ENCODE assay signal across 8 cellular contexts in the genomic region with DNA sequence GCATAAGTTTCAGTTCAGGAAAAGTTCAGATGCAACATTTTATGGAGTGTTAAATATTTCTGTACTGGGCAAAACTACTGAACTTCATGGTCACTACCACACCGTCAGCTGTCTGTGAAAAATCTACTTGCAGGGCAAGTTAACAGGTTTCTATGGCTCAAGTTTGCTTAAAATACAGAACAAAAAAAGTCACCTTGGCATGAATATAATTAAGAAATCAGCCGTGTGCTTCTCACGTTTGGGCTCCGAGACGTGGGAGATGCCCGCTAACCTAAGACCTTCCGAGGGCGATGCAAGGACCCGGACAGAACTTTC. TPM values are rescaled to one million over a fixed set of nuclear protein-coding genes. Genes with fewer than 3 reads are reported as not detected.
DNase-seq lines count a peak whose midpoint lies in the region; ATAC-seq and TF ChIP-seq lines count a peak whose summit lies in the region.

No MANE protein-coding gene starts in this region.

- peaks cover 56% of the 10 kb centered on the region for H3K4me1 Mint-ChIP-seq in activated CD4-positive, alpha-beta memory T cell treated with anti-CD3 and anti-CD28 coated beads for 36 hours (ENCODE audit: low read depth)

- H3K27ac Mint-ChIP-seq in activated CD4-positive, alpha-beta memory T cell treated with anti-CD3 and anti-CD28 coated beads for 36 hours, result peak overlapping the region; percentile 87

- H3K4me3 Mint-ChIP-seq in activated CD4-positive, alpha-beta memory T cell treated with anti-CD3 and anti-CD28 coated beads for 36 hours, result peak overlapping the region; percentile 82

- TF ChIP-seq CTCF in right atrium auricular region (IDR thresholded peaks at IDR 0.05), result no peak

- no peaks in the 10 kb centered on the region for H3K9me3 Mint-ChIP-seq in activated CD4-positive, alpha-beta memory T cell treated with anti-CD3 and anti-CD28 coated beads for 36 hours

- peak overlapping the region; percentile 95 to 96 for H3K27ac ChIP-seq in right atrium auricular region
- peak overlapping the region; percentile 79 for H3K27ac ChIP-seq in subcutaneous abdominal adipose tissue (ENCODE audit: low read depth, low read length)

- peaks cover 13% of the 10 kb centered on the region for H3K36me3 Mint-ChIP-seq in activated CD4-positive, alpha-beta memory T cell treated with anti-CD3 and anti-CD28 coated beads for 36 hours

- no peak for ATAC-seq in Right ventricle myocardium superior (ENCODE audit: poor library complexity)

- CTCF ChIA-PET in activated CD4-positive, alpha-beta memory T cell treated with anti-CD3 and anti-CD28 coated beads for 36 hours (lab: Charles Lee), result interaction anchor here (0.5 to 1.5 kb wide), 2 partner anchors 39 to 256 kb away, joined by 5 to 6 read pairs; no protein-coding TSS in a partner anchor

- peaks cover 0 to 66% of the 10 kb centered on the region in 2 donors for H3K4me1 ChIP-seq in right atrium auricular region
- peaks cover 7 to 52% (median 46%) of the 10 kb centered on the region in 5 donors for H3K4me1 ChIP-seq in subcutaneous abdominal adipose tissue (ENCODE audit: control insufficient read depth in 5 of 5, insufficient read depth in 5 of 5, low read length in 5 of 5)

- H3K36me3 ChIP-seq in right atrium auricular region, result no peaks in the 10 kb centered on the region
- no peaks in the 10 kb centered on the region for H3K36me3 ChIP-seq in subcutaneous abdominal adipose tissue (ENCODE audit: control insufficient read depth in 5 of 5, insufficient read depth in 5 of 5, low read length in 5 of 5)

- H3K9me3 ChIP-seq in right atrium auricular region (no peaks in the 10 kb centered on the region), iPS-18c (ENCODE audit: control insufficient read depth, insufficient read depth, low read length) (no peaks in the 10 kb centered on the region), subcutaneous abdominal adipose tissue (ENCODE audit: control insufficient read depth in 5 of 5, low read length in 5 of 5) (no peaks in the 10 kb centered on the region)

- no peaks in the 10 kb centered on the region for H3K27me3 ChIP-seq in right atrium auricular region
- no peaks in the 10 kb centered on the region for H3K27me3 ChIP-seq in subcutaneous abdominal adipose tissue (ENCODE audit: control insufficient read depth in 5 of 5, insufficient read depth in 4 of 5, low read length in 5 of 5)

- H3K4me3 ChIP-seq in right atrium auricular region (peak overlapping the region; percentile 83 to 92), iPS-18c (ENCODE audit: insufficient read depth, low read depth, low read length) (peak overlapping the region; percentile 76), subcutaneous abdominal adipose tissue (ENCODE audit: low read depth in 1 of 5, low read length in 5 of 5) (peak overlapping the region; percentile 81 to 92 (median 89))

- no peaks in the 10 kb centered on the region for H3K27me3 Mint-ChIP-seq in activated CD4-positive, alpha-beta memory T cell treated with anti-CD3 and anti-CD28 coated beads for 36 hours

- DNase-seq in right atrium auricular region (ENCODE audit: low spot score), result no peak
- no peak for DNase-seq in Right ventricle myocardium superior
- no peak for DNase-seq in activated CD4-positive, alpha-beta memory T cell treated with anti-CD3 and anti-CD28 coated beads for 36 hours
- no peak for DNase-seq in NCI-H2196 treated with DMSO at 0.1 percent for 48 hours (lab: John Stamatoyannopoulos, UW; ENCODE audit: unreplicated experiment)
- DNase-seq in activated CD4-positive, CD25-positive, alpha-beta regulatory T cell treated with anti-CD3 and anti-CD28 coated beads, Interleukin-2, amount 50 U/mL, for 72 hours, result no peak
- DNase-seq in NCI-H2107 (lab: John Stamatoyannopoulos, UW), result no peak

- POLR2A ChIA-PET in activated CD4-positive, alpha-beta memory T cell treated with anti-CD3 and anti-CD28 coated beads for 36 hours (lab: Charles Lee), result no interaction called here

- intact Hi-C loops in Right ventricle myocardium superior (cut with DNase I), result no loop called here
- intact Hi-C loops in activated CD4-positive, alpha-beta memory T cell treated with anti-CD3 and anti-CD28 coated beads for 36 hours (cut with micrococcal nuclease), result loop anchor here (1.0 to 10.0 kb wide), 5 partner anchors 8 to 1587 kb away; a partner anchor contains a TSS

- peak overlapping the region; percentile 78 to 92 (median 90) for H3K9ac ChIP-seq in subcutaneous abdominal adipose tissue (ENCODE audit: low read length in 5 of 5)

RNA-seq across cellular contexts. Expression of a gene that starts 0.6 kb away (rescaled TPM):
- 10 to 100 TPM; 19.7 to 21.1 TPM for total RNA-seq in right atrium auricular region
- total RNA-seq in Right ventricle myocardium superior, result 39.5 TPM
- total RNA-seq in activated CD4-positive, alpha-beta memory T cell treated with anti-CD3 and anti-CD28 coated beads for 36 hours, result 10 to 100 TPM; 35.6 TPM
